Comparison of ENCODE assay signal across 26 cellular contexts in the genomic region with DNA sequence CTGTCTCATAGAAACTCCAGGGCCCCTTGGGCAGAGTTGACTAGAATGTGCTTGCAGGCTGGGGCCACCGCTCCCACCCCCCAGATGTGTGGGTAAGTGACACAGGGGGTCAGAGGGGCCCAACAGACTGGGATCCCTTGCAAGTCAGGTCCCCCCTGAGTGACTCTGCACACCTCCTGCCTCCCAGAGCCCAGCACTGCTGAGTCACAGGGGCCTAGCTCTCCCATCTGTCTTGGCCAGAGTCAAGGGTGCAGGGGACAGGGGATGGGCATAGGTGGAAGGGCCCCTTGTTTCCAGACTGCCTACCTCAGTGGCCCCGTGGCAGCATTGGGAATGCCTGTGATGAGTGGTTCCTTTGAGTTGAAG. TPM values are rescaled to one million over a fixed set of nuclear protein-coding genes. Genes with fewer than 3 reads are reported as not detected.
A peak's percentile ranks its signal among the peaks of the same experiment; 100 is the strongest.
DNase-seq lines count a peak whose midpoint lies in the region; ATAC-seq and TF ChIP-seq lines count a peak whose summit lies in the region.
"Had no signal": no experiment of that assay in that cellular context is flagged by ENCODE, and none has a peak within 500 bp of the region (broad histone marks: within the 10 kb centered on the region; RNA-seq: fewer than 3 reads in every experiment).

No MANE protein-coding gene starts in this region.

- no peak overlapping the region for H3K4me3 ChIP-seq in dorsolateral prefrontal cortex
- H3K4me3 ChIP-seq: colonic mucosa, lower lobe of right lung, psoas muscle had no signal

- CTCF ChIA-PET in activated CD4-positive, alpha-beta T cell treated with anti-CD3 and anti-CD28 coated beads for 36 hours (lab: Charles Lee) = interaction anchor here (0.7 to 2.3 kb wide), 4 partner anchors 22 to 208 kb away, joined by 3 to 9 read pairs (median 4); no protein-coding TSS in a partner anchor

- H3K36me3 ChIP-seq in KOPT-K1 (ENCODE audit: insufficient read depth, low read length) = no peaks in the 10 kb centered on the region
- H3K36me3 ChIP-seq: colonic mucosa, lower lobe of right lung had no signal

- H3K9me3 Mint-ChIP-seq in activated CD4-positive, alpha-beta T cell treated with anti-CD3 and anti-CD28 coated beads for 36 hours (ENCODE audit: low read depth) = no peaks in the 10 kb centered on the region
- H3K9me3 Mint-ChIP-seq in progenitor cell of endocrine pancreas (ENCODE audit: low read depth) = no peaks in the 10 kb centered on the region
- H3K9me3 Mint-ChIP-seq: neural crest cell had no signal

- ATAC-seq in activated CD4-positive, alpha-beta T cell treated with anti-CD3 and anti-CD28 coated beads for 36 hours = peak; percentile 21
- ATAC-seq: lower lobe of right lung, psoas muscle, SK-N-SH treated with all-trans-retinoic acid at 6 μM for 48 hours had no signal

- DNase-seq in activated CD4-positive, alpha-beta T cell treated with anti-CD3 and anti-CD28 coated beads for 36 hours = no peak
- no peak for DNase-seq in activated CD4-positive, alpha-beta T cell treated with anti-CD3 and anti-CD28 coated beads for 48 hours
- DNase-seq in dorsolateral prefrontal cortex (no peak), progenitor cell of endocrine pancreas (ENCODE audit: low spot score, unreplicated experiment) (no peak), dermis blood vessel endothelial cell (no peak), NCI-H510A treated with DMSO at 0.1 percent for 48 hours (lab: John Stamatoyannopoulos, UW) (no peak), NCI-H187 (lab: John Stamatoyannopoulos, UW) (no peak)
- DNase-seq: 8988T; activated CD4-positive, alpha-beta T cell treated with anti-CD3 and anti-CD28 coated beads, Interleukin-2, amount 50 U/mL, for 48 hours; activated effector memory CD4-positive, alpha-beta T cell treated with anti-CD3 and anti-CD28 coated beads, Interleukin-2, amount 50 U/mL, for 16 hours; AML-193; colonic mucosa; COR-L47; GF-D8; kidney; lower lobe of right lung; NCI-H1105; NCI-H2081 treated with DMSO at 0.1 percent for 48 hours; NCI-H446; T1000 had no signal

- H3K27me3 Mint-ChIP-seq in activated CD4-positive, alpha-beta T cell treated with anti-CD3 and anti-CD28 coated beads for 36 hours = no peaks in the 10 kb centered on the region
- H3K27me3 Mint-ChIP-seq in progenitor cell of endocrine pancreas = no peaks in the 10 kb centered on the region

- intact Hi-C loops in activated CD4-positive, alpha-beta T cell treated with anti-CD3 and anti-CD28 coated beads for 36 hours (cut with DNase I, micrococcal nuclease) = no loop called here
- intact Hi-C loops in dorsolateral prefrontal cortex (cut with DNase I) = loop anchor here in 1 of 2 donors (10.0 kb wide), 1 partner anchor 345 kb away; no protein-coding TSS in a partner anchor

- TF ChIP-seq CTCF in dorsolateral prefrontal cortex (IDR thresholded peaks at IDR 0.05 in 54 of 56, conservative IDR thresholded peaks at IDR 0.05 in 2 of 56; ENCODE audit: low read depth in 1 of 56, partially characterized antibody in 56 of 56) (no peak), progenitor cell of endocrine pancreas (IDR thresholded peaks at IDR 0.05; ENCODE audit: unreplicated experiment) (no peak)

- H3K27ac Mint-ChIP-seq in activated CD4-positive, alpha-beta T cell treated with anti-CD3 and anti-CD28 coated beads for 36 hours = no peak overlapping the region
- H3K27ac Mint-ChIP-seq in progenitor cell of endocrine pancreas = peak overlapping the region; percentile 27

- no peak overlapping the region for H3K4me3 Mint-ChIP-seq in activated CD4-positive, alpha-beta T cell treated with anti-CD3 and anti-CD28 coated beads for 36 hours
- no peak overlapping the region for H3K4me3 Mint-ChIP-seq in progenitor cell of endocrine pancreas (ENCODE audit: low read depth)
- H3K4me3 Mint-ChIP-seq: neural crest cell had no signal

- peaks cover 5% of the 10 kb centered on the region for H3K4me1 Mint-ChIP-seq in activated CD4-positive, alpha-beta T cell treated with anti-CD3 and anti-CD28 coated beads for 36 hours
- no peaks in the 10 kb centered on the region for H3K4me1 Mint-ChIP-seq in progenitor cell of endocrine pancreas (ENCODE audit: low read depth)

- H3K9me3 ChIP-seq in KOPT-K1 (ENCODE audit: insufficient read depth, low read length, poor library complexity, severe bottlenecking) = no peaks in the 10 kb centered on the region
- H3K9me3 ChIP-seq: colonic mucosa, lower lobe of right lung, psoas muscle had no signal

- POLR2A ChIA-PET in activated CD4-positive, alpha-beta T cell treated with anti-CD3 and anti-CD28 coated beads for 36 hours (lab: Charles Lee) = no interaction called here

- H3K27ac ChIP-seq in KOPT-K1 (ENCODE audit: low read depth, low read length, poor library complexity, severe bottlenecking) (peak overlapping the region; percentile 70), dorsolateral prefrontal cortex (peak overlapping the region; percentile 87 to 100 (median 97))
- H3K27ac ChIP-seq: colonic mucosa, HL-60, lower lobe of right lung, psoas muscle had no signal

- H3K27me3 ChIP-seq in dorsolateral prefrontal cortex = no peaks in the 10 kb centered on the region
- H3K27me3 ChIP-seq: colonic mucosa had no signal

- no peaks in the 10 kb centered on the region for H3K36me3 Mint-ChIP-seq in activated CD4-positive, alpha-beta T cell treated with anti-CD3 and anti-CD28 coated beads for 36 hours (ENCODE audit: low read depth)
- H3K36me3 Mint-ChIP-seq in progenitor cell of endocrine pancreas (ENCODE audit: insufficient read depth) = no peaks in the 10 kb centered on the region

RNA-seq across cellular contexts. Expression of gene SH2D6, which starts 11.4 kb away (rescaled TPM):
- 1 to 10 TPM; 1.7 to 2.2 TPM for total RNA-seq in activated CD4-positive, alpha-beta T cell treated with anti-CD3 and anti-CD28 coated beads for 36 hours
- total RNA-seq in dorsolateral prefrontal cortex (10 to 100 TPM in 2 of 120 experiments, 1 to 10 TPM in 117, under 1 TPM in 1; 0.96 to 14.2 (median 3.5) TPM), progenitor cell of endocrine pancreas (0.29 and 0.71 TPM in 2 replicates), dermis blood vessel endothelial cell (not detected in 2 replicates)
- total RNA-seq: urinary bladder had no signal

RNA-seq across cellular contexts. Expression of gene CAPG, which starts 19.7 kb away (rescaled TPM):
- total RNA-seq in activated CD4-positive, alpha-beta T cell treated with anti-CD3 and anti-CD28 coated beads for 36 hours = 10 to 100 TPM; 28.3 to 45.6 TPM
- total RNA-seq in dorsolateral prefrontal cortex (10 to 100 TPM; 11.3 to 75.2 (median 31.8) TPM), progenitor cell of endocrine pancreas (56.1 and 56.5 TPM in 2 replicates), dermis blood vessel endothelial cell (46.1 and 56.3 TPM in 2 replicates)
